In the genomic region with DNA sequence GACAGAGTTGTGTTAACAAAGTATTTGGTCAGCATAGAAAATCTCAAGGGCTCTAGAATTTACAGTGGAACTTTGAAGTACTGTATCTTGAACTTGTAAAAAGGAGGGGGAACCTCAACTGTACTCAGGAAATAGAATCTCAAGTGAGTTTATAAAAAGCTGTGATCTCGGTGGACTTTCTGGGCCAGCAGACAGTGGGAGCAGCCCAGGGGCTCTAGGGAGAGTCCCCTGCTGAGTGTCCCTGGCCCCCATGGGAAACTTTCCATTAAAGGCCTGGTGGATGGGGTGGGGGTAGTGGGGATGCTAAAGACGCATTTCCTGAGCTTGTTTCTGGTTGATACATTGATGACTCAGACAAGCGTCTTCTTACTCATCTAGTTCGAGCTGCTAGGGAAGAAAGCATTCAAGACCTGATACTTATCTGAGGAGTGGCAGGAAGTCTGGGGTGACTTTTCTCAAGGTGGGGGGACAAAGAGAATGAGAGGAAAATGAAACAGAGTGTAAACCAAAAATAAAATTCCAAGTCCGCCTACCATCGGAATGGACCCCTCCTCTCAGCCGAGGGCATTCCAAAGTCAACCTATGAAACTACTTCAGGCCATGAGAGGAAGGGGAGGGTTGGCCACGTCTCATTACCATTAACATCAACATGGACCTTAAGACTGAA, we compare ENCODE assay signal across 1 cellular context.
TF ChIP-seq lines count a peak whose summit lies in the region.

No MANE protein-coding gene starts in this region.

TF ChIP-seq in SK-N-SH, 30 proteins besides CTCF, POLR2A, EP300 and RAD21 (continued from another document):
- TF ChIP-seq RXRA (IDR thresholded peaks at IDR 0.05; ENCODE audit: borderline replicate concordance, low read depth) (peak; percentile 60; the same call in 1 of the 2 replicates), GABPA (IDR thresholded peaks at IDR 0.05; ENCODE audit: low read depth) (peak; percentile 34; the same call in 1 of the 2 replicates), POLR2AphosphoS5 (IDR thresholded peaks at IDR 0.05; ENCODE audit: low read depth, low read length) (peak; percentile 59; the same call in 1 of the 2 replicates), TEAD4 (IDR thresholded peaks at IDR 0.05; ENCODE audit: borderline replicate concordance, insufficient read depth) (peak; percentile 37; the same call in 1 of the 2 replicates), TAF1 (IDR thresholded peaks at IDR 0.05; ENCODE audit: borderline replicate concordance, low read depth, low read length) (no peak), CHD2 (IDR thresholded peaks at IDR 0.05; ENCODE audit: low read length, partially characterized antibody) (no peak), FOSL2 (IDR thresholded peaks at IDR 0.05; ENCODE audit: borderline replicate concordance, low read depth) (peak; percentile 97), JUND (IDR thresholded peaks at IDR 0.05) (peak; percentile 95), RFX5 (IDR thresholded peaks at IDR 0.05; ENCODE audit: low read length) (no peak), ELF1 (IDR thresholded peaks at IDR 0.05) (peak; percentile 34; the same call in 1 of the 2 replicates), MXI1 (IDR thresholded peaks at IDR 0.05; ENCODE audit: low read depth, low read length) (no peak), TCF12 (IDR thresholded peaks at IDR 0.05) (peak; percentile 89)
- TF ChIP-seq, protein P1, sequence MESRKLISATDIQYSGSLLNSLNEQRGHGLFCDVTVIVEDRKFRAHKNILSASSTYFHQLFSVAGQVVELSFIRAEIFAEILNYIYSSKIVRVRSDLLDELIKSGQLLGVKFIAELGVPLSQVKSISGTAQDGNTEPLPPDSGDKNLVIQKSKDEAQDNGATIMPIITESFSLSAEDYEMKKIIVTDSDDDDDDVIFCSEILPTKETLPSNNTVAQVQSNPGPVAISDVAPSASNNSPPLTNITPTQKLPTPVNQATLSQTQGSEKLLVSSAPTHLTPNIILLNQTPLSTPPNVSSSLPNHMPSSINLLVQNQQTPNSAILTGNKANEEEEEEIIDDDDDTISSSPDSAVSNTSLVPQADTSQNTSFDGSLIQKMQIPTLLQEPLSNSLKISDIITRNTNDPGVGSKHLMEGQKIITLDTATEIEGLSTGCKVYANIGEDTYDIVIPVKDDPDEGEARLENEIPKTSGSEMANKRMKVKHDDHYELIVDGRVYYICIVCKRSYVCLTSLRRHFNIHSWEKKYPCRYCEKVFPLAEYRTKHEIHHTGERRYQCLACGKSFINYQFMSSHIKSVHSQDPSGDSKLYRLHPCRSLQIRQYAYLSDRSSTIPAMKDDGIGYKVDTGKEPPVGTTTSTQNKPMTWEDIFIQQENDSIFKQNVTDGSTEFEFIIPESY (IDR thresholded peaks at IDR 0.05; ENCODE audit: borderline replicate concordance, low read depth), result 0 out of 2 replicates have a peak, but pooled peaks have one; percentile 51
- TF ChIP-seq, protein P2, sequence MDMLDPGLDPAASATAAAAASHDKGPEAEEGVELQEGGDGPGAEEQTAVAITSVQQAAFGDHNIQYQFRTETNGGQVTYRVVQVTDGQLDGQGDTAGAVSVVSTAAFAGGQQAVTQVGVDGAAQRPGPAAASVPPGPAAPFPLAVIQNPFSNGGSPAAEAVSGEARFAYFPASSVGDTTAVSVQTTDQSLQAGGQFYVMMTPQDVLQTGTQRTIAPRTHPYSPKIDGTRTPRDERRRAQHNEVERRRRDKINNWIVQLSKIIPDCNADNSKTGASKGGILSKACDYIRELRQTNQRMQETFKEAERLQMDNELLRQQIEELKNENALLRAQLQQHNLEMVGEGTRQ (IDR thresholded peaks at IDR 0.05; ENCODE audit: borderline replicate concordance, low read depth, low read length), result no peak
- TF ChIP-seq, protein P3, sequence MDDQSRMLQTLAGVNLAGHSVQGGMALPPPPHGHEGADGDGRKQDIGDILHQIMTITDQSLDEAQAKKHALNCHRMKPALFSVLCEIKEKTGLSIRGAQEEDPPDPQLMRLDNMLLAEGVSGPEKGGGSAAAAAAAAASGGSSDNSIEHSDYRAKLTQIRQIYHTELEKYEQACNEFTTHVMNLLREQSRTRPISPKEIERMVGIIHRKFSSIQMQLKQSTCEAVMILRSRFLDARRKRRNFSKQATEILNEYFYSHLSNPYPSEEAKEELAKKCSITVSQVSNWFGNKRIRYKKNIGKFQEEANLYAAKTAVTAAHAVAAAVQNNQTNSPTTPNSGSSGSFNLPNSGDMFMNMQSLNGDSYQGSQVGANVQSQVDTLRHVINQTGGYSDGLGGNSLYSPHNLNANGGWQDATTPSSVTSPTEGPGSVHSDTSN (IDR thresholded peaks at IDR 0.05), result peak; percentile 75
- TF ChIP-seq, protein P4, sequence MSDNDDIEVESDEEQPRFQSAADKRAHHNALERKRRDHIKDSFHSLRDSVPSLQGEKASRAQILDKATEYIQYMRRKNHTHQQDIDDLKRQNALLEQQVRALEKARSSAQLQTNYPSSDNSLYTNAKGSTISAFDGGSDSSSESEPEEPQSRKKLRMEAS (IDR thresholded peaks at IDR 0.05; ENCODE audit: low read depth), result peak; percentile 58; the same call in 1 of the 2 replicates
